1 cellular context compared by ENCODE assay signal in the genomic region with DNA sequence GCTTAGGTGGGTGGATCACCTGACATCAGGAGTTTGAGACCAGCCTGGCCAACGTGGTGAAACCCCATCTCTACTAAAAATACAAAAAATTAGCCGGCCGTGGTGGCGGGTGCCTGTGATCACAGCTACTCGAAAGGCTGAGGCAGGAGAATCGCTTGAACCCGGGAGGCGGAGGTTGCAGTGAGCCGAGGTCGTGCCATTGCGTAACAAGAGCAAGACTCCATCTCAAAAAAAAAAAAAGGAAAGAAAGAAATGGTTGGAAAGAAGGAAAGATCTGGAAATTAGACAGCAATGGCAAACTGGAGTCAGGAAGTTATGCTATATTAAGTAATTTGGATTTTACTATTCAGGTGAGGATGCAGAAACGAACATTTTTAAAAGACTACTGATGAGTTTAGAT. TPM values are rescaled to one million over a fixed set of nuclear protein-coding genes. Genes with fewer than 3 reads are reported as not detected.
"Had no signal": no experiment of that assay in that cellular context is flagged by ENCODE, and none has a peak within 500 bp of the region (broad histone marks: within the 10 kb centered on the region; RNA-seq: fewer than 3 reads in every experiment).

No MANE protein-coding gene starts in this region.

RNA-seq across cellular contexts. Expression of gene STAC3, which starts 31.1 kb away (rescaled TPM):
- polyA plus RNA-seq: naive thymus-derived CD4-positive, alpha-beta T cell had no signal
